1 cellular context compared by ENCODE assay signal in genomic region chrX:131944936-131945902, GRCh38.
TF ChIP-seq lines count a peak whose summit lies in the region.

No MANE protein-coding gene starts in this region.

TF ChIP-seq in K562, 482 proteins besides CTCF, POLR2A, EP300 and RAD21 (continued from another document):
- TF ChIP-seq TAF9B (IDR thresholded peaks at IDR 0.05; ENCODE audit: partially characterized antibody) (no peak), ZNF507 (tag; conservative IDR thresholded peaks at IDR 0.05) (no peak), DMBX1 (CRISPR knock-in tag; IDR thresholded peaks at IDR 0.05; ENCODE audit: borderline replicate concordance) (no peak), PTTG1 (tag; IDR thresholded peaks at IDR 0.05; ENCODE audit: low read depth) (no peak), CEBPB (tag; IDR thresholded peaks at IDR 0.05) (peak; percentile 53), MNT (conservative IDR thresholded peaks at IDR 0.05) (no peak), RBFOX2 (IDR thresholded peaks at IDR 0.05; ENCODE audit: low read depth, low read length) (no peak), SMARCB1 (IDR thresholded peaks at IDR 0.05; ENCODE audit: insufficient read length, low read depth) (no peak), HDAC3 (IDR thresholded peaks at IDR 0.05; ENCODE audit: borderline replicate concordance, partially characterized antibody) (no peak), SOX6 (IDR thresholded peaks at IDR 0.05) (peak; percentile 52; the same call in 1 of the 2 replicates), ELK1 (CRISPR knock-in tag; IDR thresholded peaks at IDR 0.05) (no peak), RBM34 (IDR thresholded peaks at IDR 0.05; ENCODE audit: borderline replicate concordance, insufficient read depth, low read length) (no peak), EWSR1 (IDR thresholded peaks at IDR 0.05; ENCODE audit: borderline replicate concordance, low read depth, partially characterized antibody) (no peak), SNAPC5 (CRISPR knock-in tag; IDR thresholded peaks at IDR 0.05) (no peak), CBFA2T3 (IDR thresholded peaks at IDR 0.05) (0 out of 2 replicates have a peak, but pooled peaks have one; percentile 8), ZNF165 (CRISPR knock-in tag; IDR thresholded peaks at IDR 0.05; ENCODE audit: borderline replicate concordance) (no peak), MBD2 (IDR thresholded peaks at IDR 0.05; ENCODE audit: borderline replicate concordance, low read depth) (no peak), TAF7 (tag; IDR thresholded peaks at IDR 0.05) (no peak), ELK3 (CRISPR knock-in tag; IDR thresholded peaks at IDR 0.05) (no peak), ZC3H8 (IDR thresholded peaks at IDR 0.05) (no peak), JUND (IDR thresholded peaks at IDR 0.05; ENCODE audit: borderline replicate concordance, low read depth, low read length) (peak; percentile 22; the same call in 1 of the 2 replicates), JUND (tag; IDR thresholded peaks at IDR 0.05; ENCODE audit: borderline replicate concordance, low read depth, low read length) (no peak), SETDB1 (IDR thresholded peaks at IDR 0.05; ENCODE audit: low read length) (no peak), ZNF444 (CRISPR knock-in tag; IDR thresholded peaks at IDR 0.05) (no peak), OTX1 (CRISPR knock-in tag; IDR thresholded peaks at IDR 0.05) (no peak), ZBTB8A (IDR thresholded peaks at IDR 0.05; ENCODE audit: partially characterized antibody) (no peak), ZFPM2 (CRISPR knock-in tag; IDR thresholded peaks at IDR 0.05) (no peak), LCOR (CRISPR knock-in tag; IDR thresholded peaks at IDR 0.05) (no peak), POLR2G (IDR thresholded peaks at IDR 0.05; ENCODE audit: low read depth, low read length) (no peak), FOXJ3 (CRISPR knock-in tag; IDR thresholded peaks at IDR 0.05) (no peak), KHSRP (IDR thresholded peaks at IDR 0.05) (no peak), XRCC4 (IDR thresholded peaks at IDR 0.05; ENCODE audit: extremely low read depth, insufficient read depth, insufficient read length) (no peak), ZNF239 (CRISPR knock-in tag; IDR thresholded peaks at IDR 0.05) (no peak), ZNF354B (CRISPR knock-in tag; IDR thresholded peaks at IDR 0.05) (no peak), CEBPG (CRISPR knock-in tag; IDR thresholded peaks at IDR 0.05) (peak; percentile 14; the same call in 1 of the 2 replicates), CEBPG (tag; conservative IDR thresholded peaks at IDR 0.05 in 1 of 2, IDR thresholded peaks at IDR 0.05 in 1 of 2) (peak; percentile 74 to 79), NCOA4 (IDR thresholded peaks at IDR 0.05; ENCODE audit: partially characterized antibody) (no peak), ZNF766 (CRISPR knock-in tag; conservative IDR thresholded peaks at IDR 0.05) (no peak), MYC (IDR thresholded peaks at IDR 0.05; ENCODE audit: low read depth, low read length) (no peak), MYC (CRISPR knock-in tag; IDR thresholded peaks at IDR 0.05; ENCODE audit: borderline replicate concordance, low read depth) (no peak), SMARCE1 (IDR thresholded peaks at IDR 0.05) (0 out of 2 replicates have a peak, but pooled peaks have one; percentile 19), TRIM25 (IDR thresholded peaks at IDR 0.05; ENCODE audit: borderline replicate concordance) (no peak), FOSL1 (tag; conservative IDR thresholded peaks at IDR 0.05) (peak; percentile 39; the same call in 1 of the 2 replicates), NR2C2 (CRISPR knock-in tag; IDR thresholded peaks at IDR 0.05) (no peak), NR2C2 (tag; IDR thresholded peaks at IDR 0.05) (no peak), NFATC3 (IDR thresholded peaks at IDR 0.05) (no peak)
- TF ChIP-seq, protein P1, sequence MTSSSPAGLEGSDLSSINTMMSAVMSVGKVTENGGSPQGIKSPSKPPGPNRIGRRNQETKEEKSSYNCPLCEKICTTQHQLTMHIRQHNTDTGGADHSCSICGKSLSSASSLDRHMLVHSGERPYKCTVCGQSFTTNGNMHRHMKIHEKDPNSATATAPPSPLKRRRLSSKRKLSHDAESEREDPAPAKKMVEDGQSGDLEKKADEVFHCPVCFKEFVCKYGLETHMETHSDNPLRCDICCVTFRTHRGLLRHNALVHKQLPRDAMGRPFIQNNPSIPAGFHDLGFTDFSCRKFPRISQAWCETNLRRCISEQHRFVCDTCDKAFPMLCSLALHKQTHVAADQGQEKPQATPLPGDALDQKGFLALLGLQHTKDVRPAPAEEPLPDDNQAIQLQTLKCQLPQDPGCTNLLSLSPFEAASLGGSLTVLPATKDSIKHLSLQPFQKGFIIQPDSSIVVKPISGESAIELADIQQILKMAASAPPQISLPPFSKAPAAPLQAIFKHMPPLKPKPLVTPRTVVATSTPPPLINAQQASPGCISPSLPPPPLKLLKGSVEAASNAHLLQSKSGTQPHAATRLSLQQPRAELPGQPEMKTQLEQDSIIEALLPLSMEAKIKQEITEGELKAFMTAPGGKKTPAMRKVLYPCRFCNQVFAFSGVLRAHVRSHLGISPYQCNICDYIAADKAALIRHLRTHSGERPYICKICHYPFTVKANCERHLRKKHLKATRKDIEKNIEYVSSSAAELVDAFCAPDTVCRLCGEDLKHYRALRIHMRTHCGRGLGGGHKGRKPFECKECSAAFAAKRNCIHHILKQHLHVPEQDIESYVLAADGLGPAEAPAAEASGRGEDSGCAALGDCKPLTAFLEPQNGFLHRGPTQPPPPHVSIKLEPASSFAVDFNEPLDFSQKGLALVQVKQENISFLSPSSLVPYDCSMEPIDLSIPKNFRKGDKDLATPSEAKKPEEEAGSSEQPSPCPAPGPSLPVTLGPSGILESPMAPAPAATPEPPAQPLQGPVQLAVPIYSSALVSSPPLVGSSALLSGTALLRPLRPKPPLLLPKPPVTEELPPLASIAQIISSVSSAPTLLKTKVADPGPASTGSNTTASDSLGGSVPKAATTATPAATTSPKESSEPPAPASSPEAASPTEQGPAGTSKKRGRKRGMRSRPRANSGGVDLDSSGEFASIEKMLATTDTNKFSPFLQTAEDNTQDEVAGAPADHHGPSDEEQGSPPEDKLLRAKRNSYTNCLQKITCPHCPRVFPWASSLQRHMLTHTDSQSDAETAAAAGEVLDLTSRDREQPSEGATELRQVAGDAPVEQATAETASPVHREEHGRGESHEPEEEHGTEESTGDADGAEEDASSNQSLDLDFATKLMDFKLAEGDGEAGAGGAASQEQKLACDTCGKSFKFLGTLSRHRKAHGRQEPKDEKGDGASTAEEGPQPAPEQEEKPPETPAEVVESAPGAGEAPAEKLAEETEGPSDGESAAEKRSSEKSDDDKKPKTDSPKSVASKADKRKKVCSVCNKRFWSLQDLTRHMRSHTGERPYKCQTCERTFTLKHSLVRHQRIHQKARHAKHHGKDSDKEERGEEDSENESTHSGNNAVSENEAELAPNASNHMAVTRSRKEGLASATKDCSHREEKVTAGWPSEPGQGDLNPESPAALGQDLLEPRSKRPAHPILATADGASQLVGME (CRISPR knock-in tag; IDR thresholded peaks at IDR 0.05), result no peak
- TF ChIP-seq, protein P2, sequence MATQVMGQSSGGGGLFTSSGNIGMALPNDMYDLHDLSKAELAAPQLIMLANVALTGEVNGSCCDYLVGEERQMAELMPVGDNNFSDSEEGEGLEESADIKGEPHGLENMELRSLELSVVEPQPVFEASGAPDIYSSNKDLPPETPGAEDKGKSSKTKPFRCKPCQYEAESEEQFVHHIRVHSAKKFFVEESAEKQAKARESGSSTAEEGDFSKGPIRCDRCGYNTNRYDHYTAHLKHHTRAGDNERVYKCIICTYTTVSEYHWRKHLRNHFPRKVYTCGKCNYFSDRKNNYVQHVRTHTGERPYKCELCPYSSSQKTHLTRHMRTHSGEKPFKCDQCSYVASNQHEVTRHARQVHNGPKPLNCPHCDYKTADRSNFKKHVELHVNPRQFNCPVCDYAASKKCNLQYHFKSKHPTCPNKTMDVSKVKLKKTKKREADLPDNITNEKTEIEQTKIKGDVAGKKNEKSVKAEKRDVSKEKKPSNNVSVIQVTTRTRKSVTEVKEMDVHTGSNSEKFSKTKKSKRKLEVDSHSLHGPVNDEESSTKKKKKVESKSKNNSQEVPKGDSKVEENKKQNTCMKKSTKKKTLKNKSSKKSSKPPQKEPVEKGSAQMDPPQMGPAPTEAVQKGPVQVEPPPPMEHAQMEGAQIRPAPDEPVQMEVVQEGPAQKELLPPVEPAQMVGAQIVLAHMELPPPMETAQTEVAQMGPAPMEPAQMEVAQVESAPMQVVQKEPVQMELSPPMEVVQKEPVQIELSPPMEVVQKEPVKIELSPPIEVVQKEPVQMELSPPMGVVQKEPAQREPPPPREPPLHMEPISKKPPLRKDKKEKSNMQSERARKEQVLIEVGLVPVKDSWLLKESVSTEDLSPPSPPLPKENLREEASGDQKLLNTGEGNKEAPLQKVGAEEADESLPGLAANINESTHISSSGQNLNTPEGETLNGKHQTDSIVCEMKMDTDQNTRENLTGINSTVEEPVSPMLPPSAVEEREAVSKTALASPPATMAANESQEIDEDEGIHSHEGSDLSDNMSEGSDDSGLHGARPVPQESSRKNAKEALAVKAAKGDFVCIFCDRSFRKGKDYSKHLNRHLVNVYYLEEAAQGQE (CRISPR knock-in tag; IDR thresholded peaks at IDR 0.05; ENCODE audit: low read depth), result no peak
- TF ChIP-seq, protein P3, sequence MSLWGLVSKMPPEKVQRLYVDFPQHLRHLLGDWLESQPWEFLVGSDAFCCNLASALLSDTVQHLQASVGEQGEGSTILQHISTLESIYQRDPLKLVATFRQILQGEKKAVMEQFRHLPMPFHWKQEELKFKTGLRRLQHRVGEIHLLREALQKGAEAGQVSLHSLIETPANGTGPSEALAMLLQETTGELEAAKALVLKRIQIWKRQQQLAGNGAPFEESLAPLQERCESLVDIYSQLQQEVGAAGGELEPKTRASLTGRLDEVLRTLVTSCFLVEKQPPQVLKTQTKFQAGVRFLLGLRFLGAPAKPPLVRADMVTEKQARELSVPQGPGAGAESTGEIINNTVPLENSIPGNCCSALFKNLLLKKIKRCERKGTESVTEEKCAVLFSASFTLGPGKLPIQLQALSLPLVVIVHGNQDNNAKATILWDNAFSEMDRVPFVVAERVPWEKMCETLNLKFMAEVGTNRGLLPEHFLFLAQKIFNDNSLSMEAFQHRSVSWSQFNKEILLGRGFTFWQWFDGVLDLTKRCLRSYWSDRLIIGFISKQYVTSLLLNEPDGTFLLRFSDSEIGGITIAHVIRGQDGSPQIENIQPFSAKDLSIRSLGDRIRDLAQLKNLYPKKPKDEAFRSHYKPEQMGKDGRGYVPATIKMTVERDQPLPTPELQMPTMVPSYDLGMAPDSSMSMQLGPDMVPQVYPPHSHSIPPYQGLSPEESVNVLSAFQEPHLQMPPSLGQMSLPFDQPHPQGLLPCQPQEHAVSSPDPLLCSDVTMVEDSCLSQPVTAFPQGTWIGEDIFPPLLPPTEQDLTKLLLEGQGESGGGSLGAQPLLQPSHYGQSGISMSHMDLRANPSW (CRISPR knock-in tag; IDR thresholded peaks at IDR 0.05), result no peak
- TF ChIP-seq, protein P4, sequence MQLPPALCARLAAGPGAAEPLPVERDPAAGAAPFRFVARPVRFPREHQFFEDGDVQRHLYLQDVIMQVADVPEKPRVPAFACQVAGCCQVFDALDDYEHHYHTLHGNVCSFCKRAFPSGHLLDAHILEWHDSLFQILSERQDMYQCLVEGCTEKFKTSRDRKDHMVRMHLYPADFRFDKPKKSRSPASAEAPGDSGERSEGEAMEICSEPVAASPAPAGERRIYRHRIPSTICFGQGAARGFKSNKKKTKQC (CRISPR knock-in tag; IDR thresholded peaks at IDR 0.05), result no peak
